Comparison of ENCODE assay signal across 1 cellular context in the genomic region with DNA sequence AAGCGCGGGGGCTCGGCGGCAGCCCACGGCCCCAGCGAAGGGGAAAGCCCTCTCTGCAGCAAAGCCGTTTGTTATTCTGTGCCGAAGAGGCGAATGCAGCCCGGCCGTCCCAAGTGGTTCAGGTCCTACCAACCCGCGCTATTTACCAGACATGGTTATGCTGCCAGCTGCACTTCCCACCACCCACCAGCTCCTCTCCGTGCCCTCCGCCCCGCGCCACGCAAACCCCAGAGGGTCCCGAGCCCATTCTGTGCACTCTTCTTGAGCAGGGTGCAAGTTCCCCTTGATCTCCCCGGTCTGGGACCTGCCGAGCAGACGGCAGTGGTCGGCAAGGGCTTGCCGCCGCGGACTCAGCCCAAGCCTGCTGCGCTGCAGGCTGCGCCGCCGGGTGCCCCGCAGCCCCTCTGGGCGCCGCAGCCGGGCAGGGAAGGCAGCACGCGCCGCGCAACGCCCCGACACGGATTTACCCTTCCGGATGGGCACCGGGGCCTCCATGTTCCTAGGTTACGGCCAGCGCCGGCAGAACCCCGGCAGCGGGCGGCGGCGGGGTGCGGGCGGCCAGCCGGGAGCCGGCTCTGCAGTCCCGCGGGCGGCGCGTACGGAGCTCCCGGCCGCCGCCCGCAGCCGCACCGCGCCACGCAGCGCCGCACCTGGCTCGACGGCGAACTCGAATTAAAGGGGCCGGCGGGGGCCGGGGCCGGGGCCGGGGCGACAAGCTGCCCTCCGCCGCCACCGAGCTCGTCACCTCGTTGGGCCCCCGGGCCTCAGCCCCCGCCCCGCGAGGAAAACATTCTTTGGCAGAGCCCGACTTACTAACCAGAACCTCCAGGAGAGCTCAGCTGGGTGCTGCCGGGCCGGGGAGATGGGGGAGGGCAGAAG.
TF ChIP-seq lines count a peak whose summit lies in the region.

No MANE protein-coding gene starts in this region.

TF ChIP-seq in HepG2, 621 proteins besides CTCF, POLR2A, EP300 and RAD21 (continued from another document):
- TF ChIP-seq ZNF687 (CRISPR knock-in tag; IDR thresholded peaks at IDR 0.05), result 0 out of 2 replicates have a peak, but pooled peaks have one; percentile 6
- TF ChIP-seq ZNF230 (CRISPR knock-in tag; IDR thresholded peaks at IDR 0.05), result no peak
- peak; percentile 47; the same call in 1 of the 2 replicates for TF ChIP-seq EZH2 (conservative IDR thresholded peaks at IDR 0.05; ENCODE audit: low read depth, low read length)
